Comparison of ENCODE assay signal across 22 cellular contexts in genomic region chr22:45529966-45530575, GRCh38. TPM values are rescaled to one million over a fixed set of nuclear protein-coding genes. Genes with fewer than 3 reads are reported as not detected.
DNase-seq lines count a peak whose midpoint lies in the region; ATAC-seq and TF ChIP-seq lines count a peak whose summit lies in the region.
"Had no signal": no experiment of that assay in that cellular context is flagged by ENCODE, and none has a peak within 500 bp of the region (broad histone marks: within the 10 kb centered on the region; RNA-seq: fewer than 3 reads in every experiment).

No MANE protein-coding gene starts in this region.

- TF ChIP-seq CTCF in gastroesophageal sphincter (IDR thresholded peaks at IDR 0.05) = no peak
- TF ChIP-seq CTCF in smooth muscle cell (IDR thresholded peaks at IDR 0.05; ENCODE audit: borderline replicate concordance, insufficient read depth, poor library complexity, severe bottlenecking) = no peak

- H3K79me2 ChIP-seq in smooth muscle cell (ENCODE audit: low read depth) = no peaks in the 10 kb centered on the region

- H3K4me3 ChIP-seq in gastroesophageal sphincter (no peak overlapping the region), smooth muscle cell (no peak overlapping the region)
- H3K4me3 ChIP-seq: lung, right lobe of liver had no signal

- H3K36me3 ChIP-seq in gastroesophageal sphincter (peaks cover 0 to 22% of the 10 kb centered on the region in 2 donors), smooth muscle cell (ENCODE audit: low read depth) (no peaks in the 10 kb centered on the region)
- H3K36me3 ChIP-seq: right lobe of liver had no signal

- peaks cover 0 to 98% (median 40%) of the 10 kb centered on the region in 3 donors for H3K4me1 ChIP-seq in gastroesophageal sphincter
- H3K4me1 ChIP-seq in smooth muscle cell (ENCODE audit: low read depth) = peaks cover 18% of the 10 kb centered on the region
- H3K4me1 ChIP-seq: right lobe of liver had no signal

- no peak overlapping the region for H2AFZ ChIP-seq in smooth muscle cell (ENCODE audit: low read depth)

- ATAC-seq in gastroesophageal sphincter = no peak
- ATAC-seq in HG02588 (IDR thresholded peaks at IDR 0.05; ENCODE audit: unreplicated experiment) = no peak
- ATAC-seq: foreskin keratinocyte; right lobe of liver; stimulated activated effector memory CD8-positive, alpha-beta T cell treated with anti-CD3 and anti-CD28 coated beads, Interleukin-12 subunit alpha, Interleukin-12 subunit beta, amount 100 ng/mL, for 72 hours; WTC11 had no signal

- H3K9ac ChIP-seq in smooth muscle cell (ENCODE audit: low read depth) = no peak overlapping the region

- peak overlapping the region; percentile 73 for H3K4me2 ChIP-seq in smooth muscle cell

- peaks cover 27% of the 10 kb centered on the region for H3F3A ChIP-seq in smooth muscle cell (ENCODE audit: low read depth)

- DNase-seq in EH (ENCODE audit: low read depth) (peak; percentile 85), astrocyte of the hippocampus (ENCODE audit: low read depth, low spot score) (peak; percentile 33), smooth muscle cell (lab: John Stamatoyannopoulos, UW; ENCODE audit: unreplicated experiment) (no peak), medulla oblongata (ENCODE audit: extremely low spot score) (no peak), germinal center (ENCODE audit: low spot score) (no peak), ureter (ENCODE audit: low spot score) (no peak)
- DNase-seq: activated CD4-positive, alpha-beta memory T cell treated with anti-CD3 and anti-CD28 coated beads, Interleukin-2, amount 10 ng/mL, durations not matched to agents 7 days and 5 days; activated naive CD4-positive, alpha-beta T cell; DMS79; endodermal cell; foreskin keratinocyte; HCEC 1CT; hypothalamus; islet precursor cell; NCI-H2081 treated with DMSO at 0.1 percent for 48 hours; occipital lobe; right lobe of liver had no signal

- H4K20me1 ChIP-seq in smooth muscle cell (ENCODE audit: low read depth) = peaks cover 3% of the 10 kb centered on the region

- H3K27me3 ChIP-seq in gastroesophageal sphincter (no peaks in the 10 kb centered on the region), smooth muscle cell (ENCODE audit: low read depth) (no peaks in the 10 kb centered on the region)
- H3K27me3 ChIP-seq: foreskin keratinocyte, right lobe of liver had no signal

- 70 to 87% methylated on average over 6 to 10 of the region's 11 CpGs for WGBS in gastroesophageal sphincter (ENCODE audit: low coverage in 1 of 2), 2 donors
- 22% methylated on average over 11 of the region's 11 CpGs for WGBS in smooth muscle cell (ENCODE audit: low lambda C conversion rate)

- H3K27ac ChIP-seq in gastroesophageal sphincter = peak overlapping the region in 3 of 4 donors; percentile 24 to 89 (median 85)
- peak overlapping the region; percentile 82 for H3K27ac ChIP-seq in smooth muscle cell (ENCODE audit: low read depth)
- H3K27ac ChIP-seq: foreskin keratinocyte, right lobe of liver had no signal

- TF ChIP-seq EP300 in gastroesophageal sphincter (IDR thresholded peaks at IDR 0.05) = no peak

- H3K9me3 ChIP-seq in gastroesophageal sphincter = no peaks in the 10 kb centered on the region
- no peaks in the 10 kb centered on the region for H3K9me3 ChIP-seq in smooth muscle cell (replicated peaks; ENCODE audit: low read depth)
- H3K9me3 ChIP-seq: right lobe of liver had no signal

- no peak for TF ChIP-seq POLR2A in gastroesophageal sphincter (IDR thresholded peaks at IDR 0.05)

RNA-seq across cellular contexts. Expression of gene FBLN1, which starts 27.4 kb away (rescaled TPM):
- total RNA-seq in gastroesophageal sphincter (100 to 1,000 TPM; 241 to 597 (median 382) TPM), smooth muscle cell (86.4 and 90.9 TPM in 2 replicates), ureter (286 TPM)
- polyA plus RNA-seq in smooth muscle cell = 288 and 296 TPM in 2 replicates
- total RNA-seq: activated CD4-positive, alpha-beta memory T cell treated with anti-CD3 and anti-CD28 coated beads, Interleukin-2, amount 10 ng/mL, durations not matched to agents 7 days and 5 days had no signal

Comparison
In these comparisons a context has a peak if more than half of its experiments do, and no peak if none do; other contexts are left out.
1. DNase-seq: peak in EH (single experiment) and astrocyte of the hippocampus (single experiment); none in smooth muscle cell (single experiment), medulla oblongata (single experiment), germinal center (single experiment) and ureter (single experiment).